In the genomic region with DNA sequence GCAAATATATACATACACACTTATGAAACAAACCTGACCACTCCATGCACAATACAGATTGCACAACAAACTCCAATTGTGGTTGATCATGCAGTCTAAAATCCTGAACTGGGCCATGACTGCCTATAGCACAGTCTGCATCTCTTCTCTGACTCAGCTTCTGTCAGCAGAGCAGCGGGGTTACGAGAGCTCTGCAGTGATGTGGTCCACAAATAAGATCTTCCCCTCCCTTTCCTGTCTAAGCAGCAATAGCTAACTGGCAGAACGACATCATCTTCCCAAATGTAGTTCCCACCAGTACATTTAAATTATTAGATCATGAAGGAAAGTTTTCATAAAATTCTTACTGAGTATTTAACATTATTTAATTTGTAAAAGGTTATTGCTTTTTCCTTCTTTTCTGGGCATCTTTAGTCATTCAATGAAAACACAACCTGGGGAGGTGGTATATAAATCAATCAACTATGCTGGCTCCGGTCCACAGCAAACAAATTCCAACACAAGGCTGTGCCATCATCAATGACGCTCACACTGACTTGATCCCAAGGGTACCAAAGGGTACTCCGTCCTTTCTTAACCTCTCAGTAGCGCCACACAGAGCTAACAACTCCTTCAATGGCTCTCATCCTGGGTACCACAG, we compare ENCODE assay signal across 8 cellular contexts. TPM values are rescaled to one million over a fixed set of nuclear protein-coding genes. Genes with fewer than 3 reads are reported as not detected.
DNase-seq lines count a peak whose midpoint lies in the region; ATAC-seq and TF ChIP-seq lines count a peak whose summit lies in the region.
"Had no signal": no experiment of that assay in that cellular context is flagged by ENCODE, and none has a peak within 500 bp of the region (broad histone marks: within the 10 kb centered on the region; RNA-seq: fewer than 3 reads in every experiment).

No MANE protein-coding gene starts in this region.

- H3K4me1 ChIP-seq in Panc1 (ENCODE audit: control insufficient read depth, insufficient read depth, low read length), result peaks cover 13% of the 10 kb centered on the region

- H3K4me3 ChIP-seq in Panc1 (ENCODE audit: low read depth in 2 of 2, low read length in 2 of 2), result no peak overlapping the region
- H3K4me3 ChIP-seq: uterus had no signal

- POLR2A ChIA-PET in HEK293T (lab: Yijun Ruan, JAX), result no interaction called here
- POLR2A ChIA-PET in Panc1 (lab: Charles Lee), result no interaction called here

- no peaks in the 10 kb centered on the region for H3K9me3 ChIP-seq in Panc1 (ENCODE audit: control insufficient read depth, insufficient read depth, low read depth, low read length)
- H3K9me3 ChIP-seq: uterus had no signal

- H3K27me3 ChIP-seq in Panc1 (ENCODE audit: control insufficient read depth, insufficient read depth, low read length), result no peaks in the 10 kb centered on the region
- H3K27me3 ChIP-seq: uterus had no signal

- intact Hi-C loops in Panc1 (cut with micrococcal nuclease; ENCODE audit: unreplicated experiment), result no loop called here

- H3K36me3 ChIP-seq in Panc1 (ENCODE audit: control insufficient read depth, insufficient read depth, low read length), result no peaks in the 10 kb centered on the region
- H3K36me3 ChIP-seq: uterus had no signal

- peak; percentile 66; the same call in 1 of the 2 replicates for ATAC-seq in Panc1

- TF ChIP-seq CTCF in Panc1 (IDR thresholded peaks at IDR 0.05), result no peak

- in situ Hi-C loops in Panc1 (cut with HindIII; ENCODE audit: low pct_unique_long_range_greater_than_20kb, low sequenced_read_pairs), result no loop called here

- BruUV-seq in Panc1 (replicated peaks; lab: Mats Ljungman, UMichigan), result no TSS peak

- H3K27ac ChIP-seq in Panc1 (ENCODE audit: low read length), result no peak overlapping the region

- DNase-seq in ELR (ENCODE audit: low read depth) (peak; percentile 95), HEK293T (ENCODE audit: extremely low spot score) (peak; percentile 40), Panc1 (ENCODE audit: low read depth, low spot score) (no peak), cerebellar cortex (ENCODE audit: low spot score) (peak; percentile 69), occipital lobe (lab: John Stamatoyannopoulos, UW) (peak; percentile 31), DMS79 (lab: John Stamatoyannopoulos, UW) (no peak), cortex of kidney (lab: John Stamatoyannopoulos, UW) (no peak)

- CTCF ChIA-PET in HEK293T (lab: Yijun Ruan, JAX), result interaction anchor here (0.9 kb wide), 1 partner anchor 15 kb away, joined by 7 read pairs; no protein-coding TSS in a partner anchor
- CTCF ChIA-PET in Panc1 (lab: Charles Lee), result no interaction called here

TF ChIP-seq in HEK293T, 16 proteins besides CTCF, POLR2A, EP300 and RAD21:
- TF ChIP-seq SP1 (IDR thresholded peaks at IDR 0.05) (no peak), HDGF (IDR thresholded peaks at IDR 0.05; ENCODE audit: borderline replicate concordance) (no peak), SUZ12 (IDR thresholded peaks at IDR 0.05) (no peak), FOXM1 (IDR thresholded peaks at IDR 0.05; ENCODE audit: borderline replicate concordance) (no peak)
- TF ChIP-seq, protein P1, sequence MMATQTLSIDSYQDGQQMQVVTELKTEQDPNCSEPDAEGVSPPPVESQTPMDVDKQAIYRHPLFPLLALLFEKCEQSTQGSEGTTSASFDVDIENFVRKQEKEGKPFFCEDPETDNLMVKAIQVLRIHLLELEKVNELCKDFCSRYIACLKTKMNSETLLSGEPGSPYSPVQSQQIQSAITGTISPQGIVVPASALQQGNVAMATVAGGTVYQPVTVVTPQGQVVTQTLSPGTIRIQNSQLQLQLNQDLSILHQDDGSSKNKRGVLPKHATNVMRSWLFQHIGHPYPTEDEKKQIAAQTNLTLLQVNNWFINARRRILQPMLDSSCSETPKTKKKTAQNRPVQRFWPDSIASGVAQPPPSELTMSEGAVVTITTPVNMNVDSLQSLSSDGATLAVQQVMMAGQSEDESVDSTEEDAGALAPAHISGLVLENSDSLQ (IDR thresholded peaks at IDR 0.05), result peak; percentile 48

RNA-seq across cellular contexts. Expression of a gene that starts 17.1 kb away (rescaled TPM):
- total RNA-seq in Panc1 (2021; ENCODE audit: unreplicated experiment) (45.8 TPM), occipital lobe (338 TPM)
- 26.3 TPM for polyA plus RNA-seq in Panc1 (2012; ENCODE audit: insufficient read length)

Comparison
In these comparisons a context has a peak if more than half of its experiments do, and no peak if none do; other contexts are left out.
1. DNase-seq: peak in ELR (single experiment), HEK293T (single experiment), cerebellar cortex (single experiment) and occipital lobe (single experiment); none in Panc1 (single experiment), DMS79 (single experiment) and cortex of kidney (single experiment).